In the genomic region with DNA sequence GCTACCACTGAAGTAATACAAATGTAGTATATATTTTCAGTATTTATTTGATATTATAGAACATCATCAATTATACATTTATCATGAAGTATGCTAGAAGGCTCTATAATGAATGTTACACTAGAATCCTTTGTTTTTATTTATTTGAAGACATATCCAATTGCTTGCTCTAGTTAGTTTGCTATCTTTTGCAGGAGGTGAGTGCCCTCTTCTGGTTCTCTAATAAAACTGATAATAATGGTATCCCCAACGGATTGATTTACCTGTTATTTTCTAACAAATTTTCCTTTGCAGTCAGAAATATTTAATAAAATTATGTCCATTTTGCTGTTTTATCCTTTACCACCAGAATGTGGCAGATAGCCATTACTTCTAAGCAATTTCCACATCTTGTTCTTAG, we compare ENCODE assay signal across 13 cellular contexts.
DNase-seq lines count a peak whose midpoint lies in the region; ATAC-seq and TF ChIP-seq lines count a peak whose summit lies in the region.
"Had no signal": no experiment of that assay in that cellular context is flagged by ENCODE, and none has a peak within 500 bp of the region (broad histone marks: within the 10 kb centered on the region; RNA-seq: fewer than 3 reads in every experiment).

No MANE protein-coding gene starts in this region.

- WGBS in gastroesophageal sphincter (ENCODE audit: low coverage in 1 of 2), 2 donors, result 0 to 7% methylated on average over 1 of the region's 1 CpG

- H3K4me1 ChIP-seq in gastroesophageal sphincter, result peaks cover 0 to 8% (median 0%) of the 10 kb centered on the region in 3 donors

- no peak overlapping the region for H3K4me3 Mint-ChIP-seq in T-helper 2 cell treated with Interferon-gamma antibody and Interleukin-4, amounts not matched to agents 5 μg/mL and 100 μg/mL, for 36 hours
- H3K4me3 Mint-ChIP-seq: activated CD8-positive, alpha-beta T cell treated with anti-CD3 and anti-CD28 coated beads, Interleukin-2, amount 10 ng/mL, durations not matched to agents 7 days and 5 days; activated naive CD8-positive, alpha-beta T cell treated with anti-CD3 and anti-CD28 coated beads for 36 hours had no signal

- in situ Hi-C loops in SK-MEL-5 (cut with HindIII; ENCODE audit: low pct_unique_long_range_greater_than_20kb, low sequenced_read_pairs), result no loop called here

- H3K36me3 Mint-ChIP-seq in T-helper 2 cell treated with Interferon-gamma antibody and Interleukin-4, amounts not matched to agents 5 μg/mL and 100 μg/mL, for 36 hours (ENCODE audit: low read depth), result no peaks in the 10 kb centered on the region
- H3K36me3 Mint-ChIP-seq: activated naive CD8-positive, alpha-beta T cell treated with anti-CD3 and anti-CD28 coated beads for 36 hours had no signal

- no peaks in the 10 kb centered on the region for H3K27me3 ChIP-seq in gastroesophageal sphincter
- H3K27me3 ChIP-seq: SJCRH30 had no signal

- DNase-seq in COR-L47 (lab: John Stamatoyannopoulos, UW) (peak; percentile 21), HT-29 (ENCODE audit: low spot score) (peak; percentile 45), SK-MEL-5 (ENCODE audit: low read depth, low spot score) (peak; percentile 65), iris pigment epithelial cell (ENCODE audit: low read depth) (peak; percentile 3), NCI-H345 (lab: John Stamatoyannopoulos, UW) (no peak)
- DNase-seq in T-helper 2 cell treated with Interferon-gamma antibody and Interleukin-4, amounts not matched to agents 5 μg/mL and 100 μg/mL, for 36 hours (ENCODE audit: low spot score), result no peak
- DNase-seq: activated CD8-positive, alpha-beta T cell treated with anti-CD3 and anti-CD28 coated beads, Interleukin-2, amount 10 ng/mL, durations not matched to agents 7 days and 5 days; activated naive CD8-positive, alpha-beta T cell treated with anti-CD3 and anti-CD28 coated beads for 36 hours; Caco-2; kidney had no signal

- TF ChIP-seq EP300 in gastroesophageal sphincter (IDR thresholded peaks at IDR 0.05), result no peak

- no peaks in the 10 kb centered on the region for H3K4me1 Mint-ChIP-seq in T-helper 2 cell treated with Interferon-gamma antibody and Interleukin-4, amounts not matched to agents 5 μg/mL and 100 μg/mL, for 36 hours (ENCODE audit: low read depth)
- H3K4me1 Mint-ChIP-seq: activated naive CD8-positive, alpha-beta T cell treated with anti-CD3 and anti-CD28 coated beads for 36 hours had no signal

- ATAC-seq in GM18511 (IDR thresholded peaks at IDR 0.05; ENCODE audit: unreplicated experiment) (no peak), gastroesophageal sphincter (no peak)
- ATAC-seq: activated CD8-positive, alpha-beta T cell treated with anti-CD3 and anti-CD28 coated beads, Interleukin-2, amount 10 ng/mL, durations not matched to agents 7 days and 5 days had no signal

- H3K27ac Mint-ChIP-seq in T-helper 2 cell treated with Interferon-gamma antibody and Interleukin-4, amounts not matched to agents 5 μg/mL and 100 μg/mL, for 36 hours, result no peak overlapping the region
- H3K27ac Mint-ChIP-seq: activated CD8-positive, alpha-beta T cell treated with anti-CD3 and anti-CD28 coated beads, Interleukin-2, amount 10 ng/mL, durations not matched to agents 7 days and 5 days; activated naive CD8-positive, alpha-beta T cell treated with anti-CD3 and anti-CD28 coated beads for 36 hours had no signal

- peaks cover 24% of the 10 kb centered on the region for H3K9me3 Mint-ChIP-seq in T-helper 2 cell treated with Interferon-gamma antibody and Interleukin-4, amounts not matched to agents 5 μg/mL and 100 μg/mL, for 36 hours

- TF ChIP-seq POLR2A in gastroesophageal sphincter (IDR thresholded peaks at IDR 0.05), result no peak

- TF ChIP-seq CTCF in gastroesophageal sphincter (IDR thresholded peaks at IDR 0.05), result no peak

- no peak overlapping the region for H3K27ac ChIP-seq in gastroesophageal sphincter
- H3K27ac ChIP-seq: SJCRH30 had no signal

- no peak overlapping the region for H3K4me3 ChIP-seq in gastroesophageal sphincter
- H3K4me3 ChIP-seq: SJCRH30 had no signal

- peaks cover 0 to 20% (median 0%) of the 10 kb centered on the region in 3 donors for H3K9me3 ChIP-seq in gastroesophageal sphincter

- H3K36me3 ChIP-seq in gastroesophageal sphincter, result no peaks in the 10 kb centered on the region
- H3K36me3 ChIP-seq: SJCRH30 had no signal

- no peaks in the 10 kb centered on the region for H3K27me3 Mint-ChIP-seq in T-helper 2 cell treated with Interferon-gamma antibody and Interleukin-4, amounts not matched to agents 5 μg/mL and 100 μg/mL, for 36 hours (ENCODE audit: low read depth)

Comparison
In these comparisons a context has a peak if more than half of its experiments do, and no peak if none do; other contexts are left out.
1. DNase-seq: peak in COR-L47 (single experiment), HT-29 (single experiment), SK-MEL-5 (single experiment) and iris pigment epithelial cell (single experiment); none in T-helper 2 cell treated with Interferon-gamma antibody and Interleukin-4, amounts not matched to agents 5 μg/mL and 100 μg/mL, for 36 hours (single experiment) and NCI-H345 (single experiment).